23 cellular contexts compared by ENCODE assay signal in genomic region chr11:112464949-112465348, GRCh38.
"Had no signal": no experiment of that assay in that cellular context is flagged by ENCODE, and none has a peak within 500 bp of the region (broad histone marks: within the 10 kb centered on the region; RNA-seq: fewer than 3 reads in every experiment).

No MANE protein-coding gene starts in this region.

- H3K9me3 ChIP-seq: neutrophil, psoas muscle, sigmoid colon, spleen, suprapubic skin, thoracic aorta, tibial artery, uterus had no signal

- DNase-seq: hippocampal formation; kidney glomerular epithelial cell; left cardiac atrium; mesendoderm; naive B cell; natural killer cell; occipital lobe; psoas muscle; sigmoid colon; small intestine; spleen; stimulated activated CD4-positive, alpha-beta T cell treated with anti-CD3 and anti-CD28 coated beads, Interleukin-4, amount 100 ng/mL, for 24 hours; stimulated activated naive CD4-positive, alpha-beta T cell; tibial artery; uterus had no signal

- H3K4me1 Mint-ChIP-seq: naive B cell; natural killer cell; stimulated activated effector memory CD8-positive, alpha-beta T cell treated with anti-CD3 and anti-CD28 coated beads, Interleukin-12 subunit alpha, Interleukin-12 subunit beta, amount 100 ng/mL, for 72 hours had no signal

- H3K27me3 ChIP-seq: sigmoid colon, uterus had no signal

- H3K27ac ChIP-seq: neutrophil, parathyroid adenoma, psoas muscle, sigmoid colon, spleen, suprapubic skin, thoracic aorta, tibial artery, uterus had no signal

- H3K9ac ChIP-seq: parathyroid adenoma had no signal

- H3K4me3 Mint-ChIP-seq: mesothelial cell of epicardium; naive B cell; natural killer cell; stimulated activated effector memory CD8-positive, alpha-beta T cell treated with anti-CD3 and anti-CD28 coated beads, Interleukin-12 subunit alpha, Interleukin-12 subunit beta, amount 100 ng/mL, for 72 hours; stimulated activated naive CD8-positive, alpha-beta T cell treated with anti-CD3 and anti-CD28 coated beads, Interleukin-15, Interleukin-2, amounts not matched to agents 100 ng/mL and 50 ng/mL, for 24 hours had no signal

- H3K36me3 Mint-ChIP-seq: mesothelial cell of epicardium; naive B cell; natural killer cell; stimulated activated effector memory CD8-positive, alpha-beta T cell treated with anti-CD3 and anti-CD28 coated beads, Interleukin-12 subunit alpha, Interleukin-12 subunit beta, amount 100 ng/mL, for 72 hours had no signal

- H2AFZ ChIP-seq: parathyroid adenoma had no signal

- H3K27ac Mint-ChIP-seq: mesothelial cell of epicardium; naive B cell; natural killer cell; stimulated activated effector memory CD8-positive, alpha-beta T cell treated with anti-CD3 and anti-CD28 coated beads, Interleukin-12 subunit alpha, Interleukin-12 subunit beta, amount 100 ng/mL, for 72 hours; stimulated activated naive CD8-positive, alpha-beta T cell treated with anti-CD3 and anti-CD28 coated beads, Interleukin-15, Interleukin-2, amounts not matched to agents 100 ng/mL and 50 ng/mL, for 24 hours had no signal

- H3K36me3 ChIP-seq: neutrophil, sigmoid colon, spleen, suprapubic skin, thoracic aorta, tibial artery, uterus had no signal

- H3K4me3 ChIP-seq: psoas muscle, sigmoid colon, spleen, suprapubic skin, thoracic aorta, tibial artery, uterus had no signal

- H3K4me1 ChIP-seq: parathyroid adenoma, sigmoid colon, spleen, suprapubic skin, tibial artery, uterus had no signal

- H3K79me2 ChIP-seq: parathyroid adenoma had no signal

- H3K9me3 Mint-ChIP-seq: natural killer cell; stimulated activated effector memory CD8-positive, alpha-beta T cell treated with anti-CD3 and anti-CD28 coated beads, Interleukin-12 subunit alpha, Interleukin-12 subunit beta, amount 100 ng/mL, for 72 hours; stimulated activated naive CD8-positive, alpha-beta T cell treated with anti-CD3 and anti-CD28 coated beads, Interleukin-15, Interleukin-2, amounts not matched to agents 100 ng/mL and 50 ng/mL, for 24 hours had no signal

- ATAC-seq: left cardiac atrium; left lobe of liver; natural killer cell; psoas muscle; stimulated activated effector memory CD8-positive, alpha-beta T cell treated with anti-CD3 and anti-CD28 coated beads, Interleukin-12 subunit alpha, Interleukin-12 subunit beta, amount 100 ng/mL, for 72 hours had no signal
